ENCODE assay signal across 14 cellular contexts in the genomic region with DNA sequence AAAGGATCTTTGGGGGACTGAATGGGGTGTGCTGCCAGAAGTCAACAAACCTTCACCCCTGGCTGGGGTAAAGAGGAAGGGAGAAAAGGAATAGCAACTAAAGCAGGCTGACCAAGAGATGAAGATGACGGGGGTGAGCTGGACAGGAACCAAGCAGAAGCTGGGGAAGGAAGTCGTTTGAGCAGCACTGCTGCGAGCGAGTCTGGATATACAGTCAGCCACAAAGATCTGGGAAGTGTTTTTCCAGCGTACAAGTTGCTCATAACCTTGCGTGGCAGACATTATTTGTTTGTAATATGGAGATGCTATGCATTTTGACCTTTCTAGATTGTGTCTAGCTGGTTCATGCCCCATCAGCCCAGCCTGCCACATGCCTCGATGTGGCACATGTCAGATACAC.
"Had no signal": no experiment of that assay in that cellular context is flagged by ENCODE, and none has a peak within 500 bp of the region (broad histone marks: within the 10 kb centered on the region; RNA-seq: fewer than 3 reads in every experiment).

No MANE protein-coding gene starts in this region.

- DNase-seq: activated CD4-positive, alpha-beta T cell treated with anti-CD3 and anti-CD28 coated beads, Interleukin-2, amount 10 ng/mL, durations not matched to agents 7 days and 5 days; activated CD8-positive, alpha-beta T cell treated with anti-CD3 and anti-CD28 coated beads, Interleukin-2, amount 10 ng/mL, durations not matched to agents 7 days and 5 days; activated naive CD4-positive, alpha-beta T cell treated with anti-CD3 and anti-CD28 coated beads for 36 hours; activated T-cell treated with anti-CD3 and anti-CD28 coated beads, Interleukin-2, amount 50 U/mL, for 4 hours; endodermal cell; foreskin keratinocyte; glutamatergic neuron; stimulated activated naive CD8-positive, alpha-beta T cell treated with anti-CD3 and anti-CD28 coated beads, Interleukin-15, amount 100 ng/mL, for 72 hours; SW 1271; transverse colon had no signal

- H3K4me3 Mint-ChIP-seq: activated CD4-positive, alpha-beta T cell treated with anti-CD3 and anti-CD28 coated beads, Interleukin-2, amount 10 ng/mL, durations not matched to agents 7 days and 5 days; activated CD8-positive, alpha-beta T cell treated with anti-CD3 and anti-CD28 coated beads, Interleukin-2, amount 10 ng/mL, durations not matched to agents 7 days and 5 days; activated naive CD4-positive, alpha-beta T cell treated with anti-CD3 and anti-CD28 coated beads for 36 hours; activated T-cell treated with anti-CD3 and anti-CD28 coated beads, Interleukin-2, amount 50 U/mL, for 4 hours; endodermal cell; neural crest cell; stimulated activated naive CD8-positive, alpha-beta T cell treated with anti-CD3 and anti-CD28 coated beads, Interleukin-15, amount 100 ng/mL, for 72 hours; T-helper 2 cell treated with Interferon-gamma antibody and Interleukin-4, amounts not matched to agents 5 μg/mL and 100 μg/mL, for 36 hours had no signal

- H3K27me3 Mint-ChIP-seq: stimulated activated naive CD8-positive, alpha-beta T cell treated with anti-CD3 and anti-CD28 coated beads, Interleukin-15, amount 100 ng/mL, for 72 hours had no signal

- H3K9me3 Mint-ChIP-seq: activated CD4-positive, alpha-beta T cell treated with anti-CD3 and anti-CD28 coated beads, Interleukin-2, amount 10 ng/mL, durations not matched to agents 7 days and 5 days; activated naive CD4-positive, alpha-beta T cell treated with anti-CD3 and anti-CD28 coated beads for 36 hours; activated T-cell treated with anti-CD3 and anti-CD28 coated beads, Interleukin-2, amount 50 U/mL, for 4 hours; endodermal cell; neural crest cell; stimulated activated naive CD8-positive, alpha-beta T cell treated with anti-CD3 and anti-CD28 coated beads, Interleukin-15, amount 100 ng/mL, for 72 hours; T-helper 2 cell treated with Interferon-gamma antibody and Interleukin-4, amounts not matched to agents 5 μg/mL and 100 μg/mL, for 36 hours had no signal

- H3K27ac Mint-ChIP-seq: activated CD4-positive, alpha-beta T cell treated with anti-CD3 and anti-CD28 coated beads, Interleukin-2, amount 10 ng/mL, durations not matched to agents 7 days and 5 days; activated CD8-positive, alpha-beta T cell treated with anti-CD3 and anti-CD28 coated beads, Interleukin-2, amount 10 ng/mL, durations not matched to agents 7 days and 5 days; activated naive CD4-positive, alpha-beta T cell treated with anti-CD3 and anti-CD28 coated beads for 36 hours; endodermal cell; T-helper 2 cell treated with Interferon-gamma antibody and Interleukin-4, amounts not matched to agents 5 μg/mL and 100 μg/mL, for 36 hours had no signal

- ATAC-seq: activated CD8-positive, alpha-beta T cell treated with anti-CD3 and anti-CD28 coated beads, Interleukin-2, amount 10 ng/mL, durations not matched to agents 7 days and 5 days; activated T-cell treated with anti-CD3 and anti-CD28 coated beads, Interleukin-2, amount 50 U/mL, for 4 hours; foreskin keratinocyte; stimulated activated naive CD8-positive, alpha-beta T cell treated with anti-CD3 and anti-CD28 coated beads, Interleukin-15, amount 100 ng/mL, for 72 hours had no signal

- FAIRE-seq: bronchial epithelial cell, keratinocyte had no signal

- H3K4me1 Mint-ChIP-seq: endodermal cell; stimulated activated naive CD8-positive, alpha-beta T cell treated with anti-CD3 and anti-CD28 coated beads, Interleukin-15, amount 100 ng/mL, for 72 hours had no signal
